ENCODE assay signal across 1 cellular context in the genomic region with DNA sequence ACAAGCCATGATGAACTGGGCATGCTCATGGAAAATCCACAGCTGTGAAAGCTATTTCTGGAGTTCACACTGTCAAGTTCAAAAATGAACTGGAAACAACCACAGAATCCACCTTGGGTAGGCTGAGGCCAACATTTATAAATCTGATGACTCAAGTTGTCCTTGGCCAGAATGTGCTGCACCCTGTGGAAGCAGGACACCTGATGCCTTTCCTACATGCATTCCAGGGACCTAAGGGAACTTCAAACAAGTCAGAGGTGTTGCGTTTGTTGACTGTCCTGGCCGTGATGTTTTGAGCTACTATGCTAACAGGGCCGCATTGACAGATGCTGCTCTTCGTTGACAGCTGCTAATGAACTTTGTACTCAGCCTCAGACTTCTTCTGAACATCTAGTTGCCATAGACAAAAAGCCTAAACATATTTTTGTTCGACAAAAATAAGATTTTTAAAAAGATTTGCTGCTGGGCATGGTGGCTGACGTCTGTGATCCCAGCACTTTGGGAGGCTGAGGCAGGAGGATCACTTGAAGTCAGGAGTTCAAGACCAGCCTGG.
TF ChIP-seq lines count a peak whose summit lies in the region.

No MANE protein-coding gene starts in this region.

TF ChIP-seq in HepG2, 621 proteins besides CTCF, POLR2A, EP300 and RAD21 (continued from another document and continues in another):
- TF ChIP-seq LCORL (IDR thresholded peaks at IDR 0.05): peak; percentile 77; the same call in 1 of the 2 replicates
- TF ChIP-seq LCORL (CRISPR knock-in tag; IDR thresholded peaks at IDR 0.05): peak; percentile 99
- no peak for TF ChIP-seq ZNF737 (CRISPR knock-in tag; IDR thresholded peaks at IDR 0.05; ENCODE audit: borderline replicate concordance)
- TF ChIP-seq, protein P1, sequence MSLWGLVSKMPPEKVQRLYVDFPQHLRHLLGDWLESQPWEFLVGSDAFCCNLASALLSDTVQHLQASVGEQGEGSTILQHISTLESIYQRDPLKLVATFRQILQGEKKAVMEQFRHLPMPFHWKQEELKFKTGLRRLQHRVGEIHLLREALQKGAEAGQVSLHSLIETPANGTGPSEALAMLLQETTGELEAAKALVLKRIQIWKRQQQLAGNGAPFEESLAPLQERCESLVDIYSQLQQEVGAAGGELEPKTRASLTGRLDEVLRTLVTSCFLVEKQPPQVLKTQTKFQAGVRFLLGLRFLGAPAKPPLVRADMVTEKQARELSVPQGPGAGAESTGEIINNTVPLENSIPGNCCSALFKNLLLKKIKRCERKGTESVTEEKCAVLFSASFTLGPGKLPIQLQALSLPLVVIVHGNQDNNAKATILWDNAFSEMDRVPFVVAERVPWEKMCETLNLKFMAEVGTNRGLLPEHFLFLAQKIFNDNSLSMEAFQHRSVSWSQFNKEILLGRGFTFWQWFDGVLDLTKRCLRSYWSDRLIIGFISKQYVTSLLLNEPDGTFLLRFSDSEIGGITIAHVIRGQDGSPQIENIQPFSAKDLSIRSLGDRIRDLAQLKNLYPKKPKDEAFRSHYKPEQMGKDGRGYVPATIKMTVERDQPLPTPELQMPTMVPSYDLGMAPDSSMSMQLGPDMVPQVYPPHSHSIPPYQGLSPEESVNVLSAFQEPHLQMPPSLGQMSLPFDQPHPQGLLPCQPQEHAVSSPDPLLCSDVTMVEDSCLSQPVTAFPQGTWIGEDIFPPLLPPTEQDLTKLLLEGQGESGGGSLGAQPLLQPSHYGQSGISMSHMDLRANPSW (CRISPR knock-in tag; IDR thresholded peaks at IDR 0.05; ENCODE audit: borderline replicate concordance): peak; percentile 95; the same call in 1 of the 2 replicates
- TF ChIP-seq JARID2 (CRISPR knock-in tag; IDR thresholded peaks at IDR 0.05; ENCODE audit: insufficient replicate concordance): peak; percentile 59
- TF ChIP-seq ARNT (IDR thresholded peaks at IDR 0.05): no peak
- TF ChIP-seq NAIF1 (CRISPR knock-in tag; IDR thresholded peaks at IDR 0.05; ENCODE audit: borderline replicate concordance): peak; percentile 66; the same call in 1 of the 2 replicates
- peak; percentile 54; the same call in 1 of the 2 replicates for TF ChIP-seq ZNF232 (CRISPR knock-in tag; IDR thresholded peaks at IDR 0.05; ENCODE audit: borderline replicate concordance)
- TF ChIP-seq IKZF4 (CRISPR knock-in tag; IDR thresholded peaks at IDR 0.05; ENCODE audit: borderline replicate concordance, low read depth, not compliant biosample characterization): no peak
- TF ChIP-seq PHF8 (CRISPR knock-in tag; IDR thresholded peaks at IDR 0.05): no peak; the same call in 1 of the 2 replicates
- peak; percentile 97 for TF ChIP-seq ERF (CRISPR knock-in tag; IDR thresholded peaks at IDR 0.05)
- peak; percentile 91 for TF ChIP-seq ZNF335 (CRISPR knock-in tag; IDR thresholded peaks at IDR 0.05)
- TF ChIP-seq, protein P2, sequence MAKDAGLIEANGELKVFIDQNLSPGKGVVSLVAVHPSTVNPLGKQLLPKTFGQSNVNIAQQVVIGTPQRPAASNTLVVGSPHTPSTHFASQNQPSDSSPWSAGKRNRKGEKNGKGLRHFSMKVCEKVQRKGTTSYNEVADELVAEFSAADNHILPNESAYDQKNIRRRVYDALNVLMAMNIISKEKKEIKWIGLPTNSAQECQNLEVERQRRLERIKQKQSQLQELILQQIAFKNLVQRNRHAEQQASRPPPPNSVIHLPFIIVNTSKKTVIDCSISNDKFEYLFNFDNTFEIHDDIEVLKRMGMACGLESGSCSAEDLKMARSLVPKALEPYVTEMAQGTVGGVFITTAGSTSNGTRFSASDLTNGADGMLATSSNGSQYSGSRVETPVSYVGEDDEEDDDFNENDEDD (CRISPR knock-in tag; IDR thresholded peaks at IDR 0.05; ENCODE audit: borderline replicate concordance): peak; percentile 73; the same call in 1 of the 2 replicates
- no peak for TF ChIP-seq EEA1 (CRISPR knock-in tag; IDR thresholded peaks at IDR 0.05; ENCODE audit: borderline replicate concordance)
- peak; percentile 89 for TF ChIP-seq CEBPG (CRISPR knock-in tag; IDR thresholded peaks at IDR 0.05)
- TF ChIP-seq, protein P3, sequence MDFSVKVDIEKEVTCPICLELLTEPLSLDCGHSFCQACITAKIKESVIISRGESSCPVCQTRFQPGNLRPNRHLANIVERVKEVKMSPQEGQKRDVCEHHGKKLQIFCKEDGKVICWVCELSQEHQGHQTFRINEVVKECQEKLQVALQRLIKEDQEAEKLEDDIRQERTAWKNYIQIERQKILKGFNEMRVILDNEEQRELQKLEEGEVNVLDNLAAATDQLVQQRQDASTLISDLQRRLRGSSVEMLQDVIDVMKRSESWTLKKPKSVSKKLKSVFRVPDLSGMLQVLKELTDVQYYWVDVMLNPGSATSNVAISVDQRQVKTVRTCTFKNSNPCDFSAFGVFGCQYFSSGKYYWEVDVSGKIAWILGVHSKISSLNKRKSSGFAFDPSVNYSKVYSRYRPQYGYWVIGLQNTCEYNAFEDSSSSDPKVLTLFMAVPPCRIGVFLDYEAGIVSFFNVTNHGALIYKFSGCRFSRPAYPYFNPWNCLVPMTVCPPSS (IDR thresholded peaks at IDR 0.05): no peak
- TF ChIP-seq, protein P4, sequence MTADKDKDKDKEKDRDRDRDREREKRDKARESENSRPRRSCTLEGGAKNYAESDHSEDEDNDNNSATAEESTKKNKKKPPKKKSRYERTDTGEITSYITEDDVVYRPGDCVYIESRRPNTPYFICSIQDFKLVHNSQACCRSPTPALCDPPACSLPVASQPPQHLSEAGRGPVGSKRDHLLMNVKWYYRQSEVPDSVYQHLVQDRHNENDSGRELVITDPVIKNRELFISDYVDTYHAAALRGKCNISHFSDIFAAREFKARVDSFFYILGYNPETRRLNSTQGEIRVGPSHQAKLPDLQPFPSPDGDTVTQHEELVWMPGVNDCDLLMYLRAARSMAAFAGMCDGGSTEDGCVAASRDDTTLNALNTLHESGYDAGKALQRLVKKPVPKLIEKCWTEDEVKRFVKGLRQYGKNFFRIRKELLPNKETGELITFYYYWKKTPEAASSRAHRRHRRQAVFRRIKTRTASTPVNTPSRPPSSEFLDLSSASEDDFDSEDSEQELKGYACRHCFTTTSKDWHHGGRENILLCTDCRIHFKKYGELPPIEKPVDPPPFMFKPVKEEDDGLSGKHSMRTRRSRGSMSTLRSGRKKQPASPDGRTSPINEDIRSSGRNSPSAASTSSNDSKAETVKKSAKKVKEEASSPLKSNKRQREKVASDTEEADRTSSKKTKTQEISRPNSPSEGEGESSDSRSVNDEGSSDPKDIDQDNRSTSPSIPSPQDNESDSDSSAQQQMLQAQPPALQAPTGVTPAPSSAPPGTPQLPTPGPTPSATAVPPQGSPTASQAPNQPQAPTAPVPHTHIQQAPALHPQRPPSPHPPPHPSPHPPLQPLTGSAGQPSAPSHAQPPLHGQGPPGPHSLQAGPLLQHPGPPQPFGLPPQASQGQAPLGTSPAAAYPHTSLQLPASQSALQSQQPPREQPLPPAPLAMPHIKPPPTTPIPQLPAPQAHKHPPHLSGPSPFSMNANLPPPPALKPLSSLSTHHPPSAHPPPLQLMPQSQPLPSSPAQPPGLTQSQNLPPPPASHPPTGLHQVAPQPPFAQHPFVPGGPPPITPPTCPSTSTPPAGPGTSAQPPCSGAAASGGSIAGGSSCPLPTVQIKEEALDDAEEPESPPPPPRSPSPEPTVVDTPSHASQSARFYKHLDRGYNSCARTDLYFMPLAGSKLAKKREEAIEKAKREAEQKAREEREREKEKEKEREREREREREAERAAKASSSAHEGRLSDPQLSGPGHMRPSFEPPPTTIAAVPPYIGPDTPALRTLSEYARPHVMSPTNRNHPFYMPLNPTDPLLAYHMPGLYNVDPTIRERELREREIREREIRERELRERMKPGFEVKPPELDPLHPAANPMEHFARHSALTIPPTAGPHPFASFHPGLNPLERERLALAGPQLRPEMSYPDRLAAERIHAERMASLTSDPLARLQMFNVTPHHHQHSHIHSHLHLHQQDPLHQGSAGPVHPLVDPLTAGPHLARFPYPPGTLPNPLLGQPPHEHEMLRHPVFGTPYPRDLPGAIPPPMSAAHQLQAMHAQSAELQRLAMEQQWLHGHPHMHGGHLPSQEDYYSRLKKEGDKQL (CRISPR knock-in tag; IDR thresholded peaks at IDR 0.05; ENCODE audit: low read depth): peak; percentile 90
- peak; percentile 88 for TF ChIP-seq BRD4 (CRISPR knock-in tag; IDR thresholded peaks at IDR 0.05)
- TF ChIP-seq, protein P5, sequence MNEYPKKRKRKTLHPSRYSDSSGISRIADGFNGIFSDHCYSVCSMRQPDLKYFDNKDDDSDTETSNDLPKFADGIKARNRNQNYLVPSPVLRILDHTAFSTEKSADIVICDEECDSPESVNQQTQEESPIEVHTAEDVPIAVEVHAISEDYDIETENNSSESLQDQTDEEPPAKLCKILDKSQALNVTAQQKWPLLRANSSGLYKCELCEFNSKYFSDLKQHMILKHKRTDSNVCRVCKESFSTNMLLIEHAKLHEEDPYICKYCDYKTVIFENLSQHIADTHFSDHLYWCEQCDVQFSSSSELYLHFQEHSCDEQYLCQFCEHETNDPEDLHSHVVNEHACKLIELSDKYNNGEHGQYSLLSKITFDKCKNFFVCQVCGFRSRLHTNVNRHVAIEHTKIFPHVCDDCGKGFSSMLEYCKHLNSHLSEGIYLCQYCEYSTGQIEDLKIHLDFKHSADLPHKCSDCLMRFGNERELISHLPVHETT (CRISPR knock-in tag; conservative IDR thresholded peaks at IDR 0.05): 0 out of 2 replicates have a peak, but pooled peaks have one; percentile 45
- no peak for TF ChIP-seq ARNT2 (CRISPR knock-in tag; IDR thresholded peaks at IDR 0.05; ENCODE audit: low read depth)
- TF ChIP-seq MED1 (CRISPR knock-in tag; IDR thresholded peaks at IDR 0.05): peak; percentile 100
- no peak for TF ChIP-seq MAF1 (CRISPR knock-in tag; IDR thresholded peaks at IDR 0.05; ENCODE audit: borderline replicate concordance)
- peak; percentile 60; the same call in 1 of the 2 replicates for TF ChIP-seq YEATS4 (CRISPR knock-in tag; IDR thresholded peaks at IDR 0.05; ENCODE audit: borderline replicate concordance)
- TF ChIP-seq, protein P6, sequence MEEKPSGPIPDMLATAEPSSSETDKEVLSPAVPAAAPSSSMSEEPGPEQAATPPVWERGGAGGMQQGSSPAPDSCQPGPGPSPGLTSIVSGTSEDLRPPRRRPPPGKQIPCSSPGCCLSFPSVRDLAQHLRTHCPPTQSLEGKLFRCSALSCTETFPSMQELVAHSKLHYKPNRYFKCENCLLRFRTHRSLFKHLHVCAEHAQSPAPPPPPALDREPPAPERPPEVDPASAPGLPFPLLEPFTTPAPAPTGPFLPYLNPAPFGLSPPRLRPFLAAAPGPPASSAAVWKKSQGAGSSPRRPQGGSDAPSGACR (CRISPR knock-in tag; IDR thresholded peaks at IDR 0.05): 0 out of 2 replicates have a peak, but pooled peaks have one; percentile 72
- no peak; the same call in 1 of the 2 replicates for TF ChIP-seq ZNF343 (CRISPR knock-in tag; IDR thresholded peaks at IDR 0.05)
- TF ChIP-seq, protein P7, sequence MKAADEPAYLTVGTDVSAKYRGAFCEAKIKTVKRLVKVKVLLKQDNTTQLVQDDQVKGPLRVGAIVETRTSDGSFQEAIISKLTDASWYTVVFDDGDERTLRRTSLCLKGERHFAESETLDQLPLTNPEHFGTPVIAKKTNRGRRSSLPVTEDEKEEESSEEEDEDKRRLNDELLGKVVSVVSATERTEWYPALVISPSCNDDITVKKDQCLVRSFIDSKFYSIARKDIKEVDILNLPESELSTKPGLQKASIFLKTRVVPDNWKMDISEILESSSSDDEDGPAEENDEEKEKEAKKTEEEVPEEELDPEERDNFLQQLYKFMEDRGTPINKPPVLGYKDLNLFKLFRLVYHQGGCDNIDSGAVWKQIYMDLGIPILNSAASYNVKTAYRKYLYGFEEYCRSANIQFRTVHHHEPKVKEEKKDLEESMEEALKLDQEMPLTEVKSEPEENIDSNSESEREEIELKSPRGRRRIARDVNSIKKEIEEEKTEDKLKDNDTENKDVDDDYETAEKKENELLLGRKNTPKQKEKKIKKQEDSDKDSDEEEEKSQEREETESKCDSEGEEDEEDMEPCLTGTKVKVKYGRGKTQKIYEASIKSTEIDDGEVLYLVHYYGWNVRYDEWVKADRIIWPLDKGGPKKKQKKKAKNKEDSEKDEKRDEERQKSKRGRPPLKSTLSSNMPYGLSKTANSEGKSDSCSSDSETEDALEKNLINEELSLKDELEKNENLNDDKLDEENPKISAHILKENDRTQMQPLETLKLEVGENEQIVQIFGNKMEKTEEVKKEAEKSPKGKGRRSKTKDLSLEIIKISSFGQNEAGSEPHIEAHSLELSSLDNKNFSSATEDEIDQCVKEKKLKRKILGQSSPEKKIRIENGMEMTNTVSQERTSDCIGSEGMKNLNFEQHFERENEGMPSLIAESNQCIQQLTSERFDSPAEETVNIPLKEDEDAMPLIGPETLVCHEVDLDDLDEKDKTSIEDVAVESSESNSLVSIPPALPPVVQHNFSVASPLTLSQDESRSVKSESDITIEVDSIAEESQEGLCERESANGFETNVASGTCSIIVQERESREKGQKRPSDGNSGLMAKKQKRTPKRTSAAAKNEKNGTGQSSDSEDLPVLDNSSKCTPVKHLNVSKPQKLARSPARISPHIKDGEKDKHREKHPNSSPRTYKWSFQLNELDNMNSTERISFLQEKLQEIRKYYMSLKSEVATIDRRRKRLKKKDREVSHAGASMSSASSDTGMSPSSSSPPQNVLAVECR (CRISPR knock-in tag; IDR thresholded peaks at IDR 0.05; ENCODE audit: borderline replicate concordance): peak; percentile 76; the same call in 1 of the 2 replicates
- TF ChIP-seq PAF1 (CRISPR knock-in tag; IDR thresholded peaks at IDR 0.05): no peak
- TF ChIP-seq SRSF4 (IDR thresholded peaks at IDR 0.05; ENCODE audit: low read depth, low read length, poor library complexity, severe bottlenecking): no peak
- peak; percentile 91; the same call in 1 of the 2 replicates for TF ChIP-seq ELF3 (CRISPR knock-in tag; IDR thresholded peaks at IDR 0.05)
- peak; percentile 51 for TF ChIP-seq ZNF629 (CRISPR knock-in tag; conservative IDR thresholded peaks at IDR 0.05)
- no peak for TF ChIP-seq ZNF577 (CRISPR knock-in tag; IDR thresholded peaks at IDR 0.05; ENCODE audit: borderline replicate concordance, low read depth)
- TF ChIP-seq ATM (IDR thresholded peaks at IDR 0.05; ENCODE audit: borderline replicate concordance): no peak
- TF ChIP-seq SMARCE1 (IDR thresholded peaks at IDR 0.05; ENCODE audit: borderline replicate concordance): no peak
- TF ChIP-seq KLF6 (CRISPR knock-in tag; IDR thresholded peaks at IDR 0.05): peak; percentile 74; the same call in 1 of the 2 replicates
- TF ChIP-seq HDAC2 (CRISPR knock-in tag; IDR thresholded peaks at IDR 0.05): peak; percentile 99
- TF ChIP-seq KDM5B (CRISPR knock-in tag; IDR thresholded peaks at IDR 0.05; ENCODE audit: borderline replicate concordance): peak; percentile 37; the same call in 1 of the 2 replicates
- TF ChIP-seq ARHGAP35 (CRISPR knock-in tag; IDR thresholded peaks at IDR 0.05; ENCODE audit: borderline replicate concordance): no peak
- no peak for TF ChIP-seq SRY (CRISPR knock-in tag; IDR thresholded peaks at IDR 0.05)
- 0 out of 2 replicates have a peak, but pooled peaks have one; percentile 24 for TF ChIP-seq ZNF136 (CRISPR knock-in tag; IDR thresholded peaks at IDR 0.05; ENCODE audit: low read depth)
- TF ChIP-seq, protein P8, sequence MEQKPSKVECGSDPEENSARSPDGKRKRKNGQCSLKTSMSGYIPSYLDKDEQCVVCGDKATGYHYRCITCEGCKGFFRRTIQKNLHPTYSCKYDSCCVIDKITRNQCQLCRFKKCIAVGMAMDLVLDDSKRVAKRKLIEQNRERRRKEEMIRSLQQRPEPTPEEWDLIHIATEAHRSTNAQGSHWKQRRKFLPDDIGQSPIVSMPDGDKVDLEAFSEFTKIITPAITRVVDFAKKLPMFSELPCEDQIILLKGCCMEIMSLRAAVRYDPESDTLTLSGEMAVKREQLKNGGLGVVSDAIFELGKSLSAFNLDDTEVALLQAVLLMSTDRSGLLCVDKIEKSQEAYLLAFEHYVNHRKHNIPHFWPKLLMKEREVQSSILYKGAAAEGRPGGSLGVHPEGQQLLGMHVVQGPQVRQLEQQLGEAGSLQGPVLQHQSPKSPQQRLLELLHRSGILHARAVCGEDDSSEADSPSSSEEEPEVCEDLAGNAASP (CRISPR knock-in tag; IDR thresholded peaks at IDR 0.05; ENCODE audit: borderline replicate concordance): peak; percentile 96
- no peak for TF ChIP-seq KLF13 (CRISPR knock-in tag; IDR thresholded peaks at IDR 0.05)
